18 cellular contexts compared by ENCODE assay signal in the genomic region with DNA sequence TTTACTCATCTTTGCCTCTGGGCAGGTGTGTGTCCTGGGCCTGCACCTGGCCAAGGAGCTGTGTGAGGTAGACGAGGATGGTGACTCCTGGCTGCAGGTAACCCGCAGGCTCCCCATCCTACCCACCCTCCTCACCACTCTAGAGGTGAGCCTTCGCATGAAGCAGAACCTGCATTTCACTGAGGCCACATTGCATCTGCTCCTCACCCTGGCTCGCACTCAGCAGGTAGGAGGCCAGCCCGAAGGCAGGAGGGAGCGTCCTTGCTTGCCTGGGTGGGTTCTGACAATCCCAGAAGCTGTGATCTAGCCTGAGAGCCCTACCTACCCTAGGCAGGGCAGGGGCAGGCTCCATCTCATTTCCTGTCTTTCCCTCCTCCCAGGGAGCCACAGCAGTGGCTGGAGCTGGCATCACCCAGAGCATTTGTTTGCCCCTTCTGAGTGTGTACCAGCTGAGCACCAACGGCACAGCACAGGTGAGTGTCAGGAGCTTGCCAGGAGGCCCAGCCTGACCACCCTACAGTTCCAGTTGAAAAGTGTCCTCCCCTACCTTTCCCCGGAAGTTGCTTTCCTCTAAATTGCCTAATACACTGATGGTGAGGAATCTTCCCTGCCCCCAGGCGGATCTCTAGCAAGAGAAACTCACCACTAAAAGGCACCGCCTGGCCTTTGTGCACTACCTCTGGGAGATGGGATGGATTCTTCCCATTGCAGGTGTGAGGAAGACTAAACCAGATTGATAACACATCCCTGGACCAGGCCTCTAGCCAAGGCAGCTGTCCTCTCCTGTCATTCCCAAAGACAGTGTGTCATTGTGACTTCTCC. TPM values are rescaled to one million over a fixed set of nuclear protein-coding genes. Genes with fewer than 3 reads are reported as not detected.
DNase-seq lines count a peak whose midpoint lies in the region; ATAC-seq lines count a peak whose summit lies in the region.
"Had no signal": no experiment of that assay in that cellular context is flagged by ENCODE, and none has a peak within 500 bp of the region (broad histone marks: within the 10 kb centered on the region; RNA-seq: fewer than 3 reads in every experiment).

No MANE protein-coding gene starts in this region.

- intact Hi-C loops in left colon (cut with DNase I, micrococcal nuclease) = no loop called here

- no peaks in the 10 kb centered on the region for H3K9me3 Mint-ChIP-seq in activated naive CD4-positive, alpha-beta T cell treated with anti-CD3 and anti-CD28 coated beads, Interleukin-2, amount 50 U/mL, for 24 hours
- no peaks in the 10 kb centered on the region for H3K9me3 Mint-ChIP-seq in stimulated activated memory B cell treated with anti-CD40 and anti-IgM and Interleukin-4, amounts not matched to agents 10 μg/mL and 1 μg/mL and 100 μg/mL, for 72 hours
- H3K9me3 Mint-ChIP-seq: dendritic cell treated with granulocyte-macrophage colony-stimulating factor and Interleukin-4, amounts not matched to agents 40 ng/mL and 50 ng/mL, for 4 days had no signal

- H3K27ac ChIP-seq in angular gyrus (ENCODE audit: low read depth, low read length) = peak overlapping the region; percentile 26
- H3K27ac ChIP-seq: C4-2B, lower lobe of right lung, PC-9, psoas muscle had no signal

- no peaks in the 10 kb centered on the region for H3K27me3 Mint-ChIP-seq in activated naive CD4-positive, alpha-beta T cell treated with anti-CD3 and anti-CD28 coated beads, Interleukin-2, amount 50 U/mL, for 24 hours
- H3K27me3 Mint-ChIP-seq in stimulated activated memory B cell treated with anti-CD40 and anti-IgM and Interleukin-4, amounts not matched to agents 10 μg/mL and 1 μg/mL and 100 μg/mL, for 72 hours = no peaks in the 10 kb centered on the region
- H3K27me3 Mint-ChIP-seq: dendritic cell treated with granulocyte-macrophage colony-stimulating factor and Interleukin-4, amounts not matched to agents 40 ng/mL and 50 ng/mL, for 4 days had no signal

- no peak overlapping the region for H3K4me3 Mint-ChIP-seq in activated naive CD4-positive, alpha-beta T cell treated with anti-CD3 and anti-CD28 coated beads, Interleukin-2, amount 50 U/mL, for 24 hours
- H3K4me3 Mint-ChIP-seq in stimulated activated memory B cell treated with anti-CD40 and anti-IgM and Interleukin-4, amounts not matched to agents 10 μg/mL and 1 μg/mL and 100 μg/mL, for 72 hours = no peak overlapping the region
- H3K4me3 Mint-ChIP-seq: dendritic cell treated with granulocyte-macrophage colony-stimulating factor and Interleukin-4, amounts not matched to agents 40 ng/mL and 50 ng/mL, for 4 days had no signal

- no peaks in the 10 kb centered on the region for H3K4me1 Mint-ChIP-seq in activated naive CD4-positive, alpha-beta T cell treated with anti-CD3 and anti-CD28 coated beads, Interleukin-2, amount 50 U/mL, for 24 hours
- peaks cover 5% of the 10 kb centered on the region for H3K4me1 Mint-ChIP-seq in stimulated activated memory B cell treated with anti-CD40 and anti-IgM and Interleukin-4, amounts not matched to agents 10 μg/mL and 1 μg/mL and 100 μg/mL, for 72 hours

- ATAC-seq in left colon = peak; percentile 4
- no peak for ATAC-seq in stimulated activated memory B cell treated with anti-CD40 and anti-IgM and Interleukin-4, amounts not matched to agents 10 μg/mL and 1 μg/mL and 100 μg/mL, for 72 hours
- no peak for ATAC-seq in HG02623 (IDR thresholded peaks at IDR 0.05; ENCODE audit: unreplicated experiment)
- ATAC-seq: lower lobe of right lung, psoas muscle had no signal

- peaks cover 22% of the 10 kb centered on the region for H3K36me3 Mint-ChIP-seq in activated naive CD4-positive, alpha-beta T cell treated with anti-CD3 and anti-CD28 coated beads, Interleukin-2, amount 50 U/mL, for 24 hours
- H3K36me3 Mint-ChIP-seq in stimulated activated memory B cell treated with anti-CD40 and anti-IgM and Interleukin-4, amounts not matched to agents 10 μg/mL and 1 μg/mL and 100 μg/mL, for 72 hours = peaks cover 76% of the 10 kb centered on the region

- H3K27ac Mint-ChIP-seq in activated naive CD4-positive, alpha-beta T cell treated with anti-CD3 and anti-CD28 coated beads, Interleukin-2, amount 50 U/mL, for 24 hours = peak overlapping the region; percentile 79
- H3K27ac Mint-ChIP-seq in stimulated activated memory B cell treated with anti-CD40 and anti-IgM and Interleukin-4, amounts not matched to agents 10 μg/mL and 1 μg/mL and 100 μg/mL, for 72 hours = peak overlapping the region; percentile 63
- H3K27ac Mint-ChIP-seq: dendritic cell treated with granulocyte-macrophage colony-stimulating factor and Interleukin-4, amounts not matched to agents 40 ng/mL and 50 ng/mL, for 4 days had no signal

- no peak for DNase-seq in activated naive CD4-positive, alpha-beta T cell treated with Interleukin-2 at 50 U/mL for 16 hours
- DNase-seq in left colon = no peak
- no peak for DNase-seq in EL
- DNase-seq: activated CD4-positive, alpha-beta T cell treated with anti-CD3 and anti-CD28 coated beads for 1 hour; lower lobe of right lung; MV-4-11; NCI-H2171 treated with DMSO at 0.1 percent for 48 hours; NCI-H524 treated with DMSO at 0.1 percent for 48 hours; NK-92 treated with Interleukin-12 subunit alpha and Interleukin-12 subunit beta, amount 100 ng/mL, for 24 hours; psoas muscle; SIG-M5 had no signal

RNA-seq across cellular contexts. Expression of a gene that starts 26.4 kb away (rescaled TPM):
- total RNA-seq in left colon = 100 to 1,000 TPM; 158 to 169 TPM

RNA-seq across cellular contexts. Expression of a gene that starts 34.7 kb away (rescaled TPM):
- 10 to 100 TPM; 68.3 to 71.3 TPM for total RNA-seq in left colon

RNA-seq across cellular contexts. Expression of a gene that starts 54.2 kb away (rescaled TPM):
- total RNA-seq in left colon = 10 to 100 TPM; 19.6 to 23.6 TPM

RNA-seq across cellular contexts. Expression of a gene that starts 54.3 kb away (rescaled TPM):
- total RNA-seq in left colon = 10 to 100 TPM; 12.1 to 12.8 TPM
